In the genomic region with DNA sequence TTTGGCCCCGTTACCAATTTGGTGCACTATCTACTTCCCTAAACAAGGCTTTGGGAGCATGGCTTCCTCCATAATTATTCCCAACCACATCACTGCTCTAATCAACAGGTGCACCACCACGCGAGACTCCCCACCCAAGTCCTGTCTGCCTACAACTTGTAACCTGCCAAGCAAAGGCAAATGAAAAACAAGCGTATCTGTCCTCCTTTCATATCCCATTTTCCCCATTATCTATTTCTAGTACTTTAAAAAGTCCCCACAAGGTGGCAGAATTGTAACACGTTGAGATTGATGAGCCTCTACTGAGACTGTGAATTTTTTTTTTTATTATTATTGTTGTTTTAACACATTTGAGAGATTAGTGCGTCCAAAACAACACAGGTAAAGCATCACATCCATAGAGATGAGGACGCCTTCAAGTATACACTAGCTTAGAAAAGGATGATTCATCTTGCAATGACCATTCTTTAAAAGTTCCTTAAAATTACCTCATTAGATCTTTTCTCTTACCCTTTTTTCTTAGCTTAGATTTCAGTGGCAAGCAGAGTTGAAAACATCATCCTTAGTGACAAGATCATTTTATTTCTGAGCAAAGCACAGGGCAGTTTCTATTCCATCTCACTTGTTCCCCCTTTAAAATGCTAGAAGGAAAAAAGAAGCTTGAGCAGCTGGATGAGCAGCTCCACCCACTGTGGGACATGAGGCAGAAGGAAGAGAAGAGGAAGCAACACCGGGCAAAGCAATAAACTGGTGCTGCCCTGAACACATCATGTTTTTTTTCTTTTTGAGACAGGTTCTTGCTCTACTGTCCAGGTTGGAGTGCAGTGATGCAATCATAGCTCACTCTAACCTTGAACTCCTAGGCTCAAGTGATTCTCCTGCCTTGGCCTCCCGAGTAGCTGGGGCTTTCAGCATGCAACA, we compare ENCODE assay signal across 8 cellular contexts.
DNase-seq lines count a peak whose midpoint lies in the region; ATAC-seq, FAIRE-seq and TF ChIP-seq lines count a peak whose summit lies in the region.

No MANE protein-coding gene starts in this region.

- TF ChIP-seq CTCF in K562 (IDR thresholded peaks at IDR 0.05 in 2 of 3, conservative IDR thresholded peaks at IDR 0.05 in 1 of 3; ENCODE audit: insufficient read depth in 2 of 3, low read depth in 1 of 3, low read length in 3 of 3) = peak; percentile 55 to 83 (median 59); a peak in 4 of 6 replicates
- peak in 5 of 7 experiments; percentile 27 to 59 (median 57) for TF ChIP-seq CTCF in stomach (IDR thresholded peaks at IDR 0.05)

- peak overlapping the region; percentile 71 for H2AFZ ChIP-seq in K562 (ENCODE audit: low read depth, low read length)

- TF ChIP-seq POLR2A in K562 (conservative IDR thresholded peaks at IDR 0.05) = no peak
- TF ChIP-seq POLR2A in stomach (IDR thresholded peaks at IDR 0.05) = no peak

- H3K27me3 ChIP-seq in K562 (ENCODE audit: control insufficient read depth in 2 of 2, insufficient read depth in 2 of 2, low read length in 2 of 2) (no peaks in the 10 kb centered on the region), stomach (no peaks in the 10 kb centered on the region)

- no peaks in the 10 kb centered on the region for H3K9me1 ChIP-seq in K562 (ENCODE audit: control insufficient read depth, insufficient read depth, low read length)

- CTCF ChIA-PET in K562 (lab: Yijun Ruan, JAX; ENCODE audit: low intra/inter-chr PET ratio) = interaction anchor here (0.7 to 2.3 kb wide), 8 partner anchors 9 to 522 kb away, joined by 3 to 17 read pairs (median 6); no protein-coding TSS in a partner anchor

- no peaks in the 10 kb centered on the region for H4K20me1 ChIP-seq in K562 (replicated peaks; ENCODE audit: control insufficient read depth, insufficient read depth, low read length)

- in situ Hi-C loops in K562 (cut with MboI) = loop anchor here (10.0 kb wide), 1 partner anchor 526 kb away; no protein-coding TSS in a partner anchor

- H3K4me2 ChIP-seq in K562 (ENCODE audit: insufficient read depth, low read length) = peak overlapping the region; percentile 55

- no TSS peak for BruUV-seq in K562 (replicated peaks; lab: Mats Ljungman, UMichigan)

- TF ChIP-seq RAD21 in K562 (CRISPR knock-in tag; conservative IDR thresholded peaks at IDR 0.05 in 1 of 2, IDR thresholded peaks at IDR 0.05 in 1 of 2) = peak; percentile 90 to 92

- H3K9ac ChIP-seq in K562 (ENCODE audit: insufficient read depth in 1 of 2, low read depth in 2 of 2, low read length in 2 of 2) = no peak overlapping the region

- H3K4me1 ChIP-seq in K562 (replicated peaks in 1 of 2; ENCODE audit: control insufficient read depth in 2 of 2, insufficient read depth in 2 of 2, low read length in 2 of 2) (peaks cover 2 to 19% of the 10 kb centered on the region in 2 experiments; a peak in 2 of 5 replicates), stomach (peaks cover 0 to 46% (median 11%) of the 10 kb centered on the region in 4 donors)

- POLR2A ChIA-PET in K562 (lab: Yijun Ruan, JAX) = interaction anchor here (0.7 to 1.1 kb wide), 2 partner anchors 18 to 32 kb away, joined by 3 read pairs; no protein-coding TSS in a partner anchor

- TF ChIP-seq EP300 in K562 (IDR thresholded peaks at IDR 0.05; ENCODE audit: low read length) = no peak
- no peak for TF ChIP-seq EP300 in stomach (IDR thresholded peaks at IDR 0.05)

- peak; percentile 78 for ATAC-seq in GM18909 (IDR thresholded peaks at IDR 0.05; ENCODE audit: poor library complexity, unreplicated experiment)
- peak; percentile 81 for ATAC-seq in HG03175 (IDR thresholded peaks at IDR 0.05; ENCODE audit: unreplicated experiment)
- ATAC-seq in K562 = peak; percentile 71

- no peak overlapping the region for H3K27ac ChIP-seq in K562 (ENCODE audit: extremely low read depth, low read depth, low read length)
- peak overlapping the region in 1 of 5 donors; percentile 21 for H3K27ac ChIP-seq in stomach

- WGBS in K562 (ENCODE audit: insufficient coverage, low coverage, missing lambda C conversion rate) = 8% methylated on average over 9 of the region's 9 CpGs
- WGBS in stomach, 5 donors = 15 to 25% (median 21%) methylated on average over 9 of the region's 9 CpGs

- intact Hi-C loops in K562 (cut with micrococcal nuclease) (loop anchor here (1.0 to 2.0 kb wide), 6 partner anchors 68 to 522 kb away; no protein-coding TSS in a partner anchor), stomach (cut with DNase I; ENCODE audit: low total_unique reads) (no loop called here)

- H3K4me3 ChIP-seq in K562 (no peak overlapping the region), stomach (no peak overlapping the region)

- peak; percentile 75 for FAIRE-seq in K562 (lab: Jason Lieb, UNC)

- no peaks in the 10 kb centered on the region for H3K79me2 ChIP-seq in K562 (ENCODE audit: control insufficient read depth, insufficient read depth, low read length)

- DNase-seq in DMS 273 treated with DMSO at 0.1 percent for 48 hours (lab: John Stamatoyannopoulos, UW) = peak; percentile 16
- peak; percentile 20 for DNase-seq in NOMO-1 treated with dmso at 0.1 percent for 144 hours (lab: John Stamatoyannopoulos, UW; ENCODE audit: unreplicated experiment)
- peak; percentile 31 to 72 (median 40) for DNase-seq in K562 (ENCODE audit: extremely low read depth in 1 of 4, low spot score in 3 of 4)
- peak; percentile 49 for DNase-seq in iPS-NIHi7 (ENCODE audit: extremely low spot score)
- no peak for DNase-seq in stomach
- no peak for DNase-seq in stimulated activated CD4-positive, alpha-beta T cell treated with anti-CD3 and anti-CD28 coated beads, Interleukin-15, amount 100 ng/mL, for 24 hours

- H3K36me3 ChIP-seq in K562 (ENCODE audit: control insufficient read depth, insufficient read depth, low read length) (no peaks in the 10 kb centered on the region), stomach (peaks cover 0 to 17% (median 15%) of the 10 kb centered on the region in 4 donors)

- H3K9me3 ChIP-seq in K562 (replicated peaks; ENCODE audit: control insufficient read depth, insufficient read depth, low read depth, low read length) = no peaks in the 10 kb centered on the region
- no peaks in the 10 kb centered on the region for H3K9me3 ChIP-seq in stomach

TF ChIP-seq in K562, 482 proteins besides CTCF, POLR2A, EP300 and RAD21 (continues in another document):
- TF ChIP-seq, protein P1, sequence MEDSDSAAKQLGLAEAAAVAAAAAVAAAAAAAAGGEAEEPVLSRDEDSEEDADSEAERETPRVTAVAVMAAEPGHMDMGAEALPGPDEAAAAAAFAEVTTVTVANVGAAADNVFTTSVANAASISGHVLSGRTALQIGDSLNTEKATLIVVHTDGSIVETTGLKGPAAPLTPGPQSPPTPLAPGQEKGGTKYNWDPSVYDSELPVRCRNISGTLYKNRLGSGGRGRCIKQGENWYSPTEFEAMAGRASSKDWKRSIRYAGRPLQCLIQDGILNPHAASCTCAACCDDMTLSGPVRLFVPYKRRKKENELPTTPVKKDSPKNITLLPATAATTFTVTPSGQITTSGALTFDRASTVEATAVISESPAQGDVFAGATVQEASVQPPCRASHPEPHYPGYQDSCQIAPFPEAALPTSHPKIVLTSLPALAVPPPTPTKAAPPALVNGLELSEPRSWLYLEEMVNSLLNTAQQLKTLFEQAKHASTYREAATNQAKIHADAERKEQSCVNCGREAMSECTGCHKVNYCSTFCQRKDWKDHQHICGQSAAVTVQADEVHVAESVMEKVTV (CRISPR knock-in tag; IDR thresholded peaks at IDR 0.05) = peak; percentile 87
- TF ChIP-seq SMARCC2 (IDR thresholded peaks at IDR 0.05; ENCODE audit: low read depth) (no peak), SMC3 (conservative IDR thresholded peaks at IDR 0.05; ENCODE audit: insufficient read depth, low read depth, low read length) (peak; percentile 51), CEBPB (tag; IDR thresholded peaks at IDR 0.05) (peak; percentile 46; the same call in 1 of the 2 replicates), U2AF2 (optimal IDR thresholded peaks at IDR 0.05; ENCODE audit: low read depth, low read length) (no peak), E2F3 (CRISPR knock-in tag; IDR thresholded peaks at IDR 0.05) (no peak), TAF9B (IDR thresholded peaks at IDR 0.05; ENCODE audit: partially characterized antibody) (no peak), ETV1 (tag; conservative IDR thresholded peaks at IDR 0.05; ENCODE audit: low read depth) (no peak), ZNF124 (CRISPR knock-in tag; IDR thresholded peaks at IDR 0.05) (no peak), RBM22 (IDR thresholded peaks at IDR 0.05; ENCODE audit: low read depth, low read length, poor library complexity, severe bottlenecking) (no peak), NCOA2 (IDR thresholded peaks at IDR 0.05; ENCODE audit: partially characterized antibody in 2 of 2) (no peak), SIN3A (IDR thresholded peaks at IDR 0.05; ENCODE audit: borderline replicate concordance in 2 of 2, control insufficient read depth in 1 of 2, low read depth in 2 of 2, low read length in 2 of 2) (no peak), CEBPG (CRISPR knock-in tag; IDR thresholded peaks at IDR 0.05) (no peak), CEBPG (tag; conservative IDR thresholded peaks at IDR 0.05 in 1 of 2, IDR thresholded peaks at IDR 0.05 in 1 of 2) (peak; percentile 28 to 36; a peak in 3 of 4 replicates), ZNF384 (IDR thresholded peaks at IDR 0.05; ENCODE audit: low read depth, low read length) (peak; percentile 83), ZC3H4 (CRISPR knock-in tag; IDR thresholded peaks at IDR 0.05; ENCODE audit: borderline replicate concordance) (no peak)
- TF ChIP-seq, protein P2, sequence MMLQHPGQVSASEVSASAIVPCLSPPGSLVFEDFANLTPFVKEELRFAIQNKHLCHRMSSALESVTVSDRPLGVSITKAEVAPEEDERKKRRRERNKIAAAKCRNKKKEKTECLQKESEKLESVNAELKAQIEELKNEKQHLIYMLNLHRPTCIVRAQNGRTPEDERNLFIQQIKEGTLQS (IDR thresholded peaks at IDR 0.05) = peak; percentile 54
- TF ChIP-seq, protein P2 (CRISPR knock-in tag; conservative IDR thresholded peaks at IDR 0.05) = no peak
- TF ChIP-seq, protein P3, sequence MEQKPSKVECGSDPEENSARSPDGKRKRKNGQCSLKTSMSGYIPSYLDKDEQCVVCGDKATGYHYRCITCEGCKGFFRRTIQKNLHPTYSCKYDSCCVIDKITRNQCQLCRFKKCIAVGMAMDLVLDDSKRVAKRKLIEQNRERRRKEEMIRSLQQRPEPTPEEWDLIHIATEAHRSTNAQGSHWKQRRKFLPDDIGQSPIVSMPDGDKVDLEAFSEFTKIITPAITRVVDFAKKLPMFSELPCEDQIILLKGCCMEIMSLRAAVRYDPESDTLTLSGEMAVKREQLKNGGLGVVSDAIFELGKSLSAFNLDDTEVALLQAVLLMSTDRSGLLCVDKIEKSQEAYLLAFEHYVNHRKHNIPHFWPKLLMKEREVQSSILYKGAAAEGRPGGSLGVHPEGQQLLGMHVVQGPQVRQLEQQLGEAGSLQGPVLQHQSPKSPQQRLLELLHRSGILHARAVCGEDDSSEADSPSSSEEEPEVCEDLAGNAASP (IDR thresholded peaks at IDR 0.05) = no peak

Comparison
In these comparisons a context has a peak if more than half of its experiments do, and no peak if none do; other contexts are left out.
1. DNase-seq: peak in DMS 273 treated with DMSO at 0.1 percent for 48 hours (single experiment), NOMO-1 treated with dmso at 0.1 percent for 144 hours (single experiment), K562 (4 of 4) and iPS-NIHi7 (single experiment); none in stomach (single experiment) and stimulated activated CD4-positive, alpha-beta T cell treated with anti-CD3 and anti-CD28 coated beads, Interleukin-15, amount 100 ng/mL, for 24 hours (single experiment).
2. Peak in every context shown above with its lines, with median percentiles within 50 percentile points of each other: ATAC-seq.